8 cellular contexts compared by ENCODE assay signal in the genomic region with DNA sequence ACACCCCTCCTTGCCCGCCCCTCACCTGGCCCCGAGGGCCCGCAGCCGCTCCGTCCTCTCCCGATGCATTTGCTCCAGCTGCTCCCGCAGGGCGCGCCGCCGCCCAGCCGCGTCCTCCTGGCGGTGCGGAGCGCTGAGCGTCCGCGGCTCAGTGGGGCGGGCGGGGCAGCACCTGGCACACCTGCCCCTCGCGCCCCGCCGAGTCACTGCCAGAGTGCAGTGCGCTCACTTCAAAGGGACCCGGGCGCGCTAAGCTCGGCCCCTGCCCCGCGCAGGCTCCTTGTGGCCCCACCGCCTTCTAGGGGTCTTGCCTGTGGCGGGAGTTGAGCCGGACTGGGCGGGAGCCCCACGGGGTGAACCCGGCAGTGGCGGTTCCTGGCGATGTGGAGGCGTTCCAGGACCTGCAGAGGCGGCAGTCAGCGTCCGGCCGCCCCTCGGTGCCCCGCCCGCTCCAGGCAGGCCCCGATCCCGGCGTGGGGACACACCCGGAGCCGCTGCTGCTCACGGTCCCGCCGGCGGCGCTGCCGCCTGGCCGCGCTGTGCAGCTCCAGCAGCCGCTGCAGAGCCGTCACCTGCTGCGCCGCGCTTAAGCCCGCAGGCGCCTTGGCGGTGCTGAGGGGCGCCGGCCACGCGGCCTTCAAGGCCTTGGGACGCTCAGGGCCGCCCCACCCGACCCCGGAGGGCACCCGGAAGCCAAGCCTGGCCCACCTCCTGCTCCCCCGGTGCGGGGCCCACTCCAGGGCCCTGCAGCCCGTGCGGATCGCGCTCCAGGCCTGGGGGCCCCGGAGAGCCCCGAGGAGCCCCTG. TPM values are rescaled to one million over a fixed set of nuclear protein-coding genes. Genes with fewer than 3 reads are reported as not detected.
DNase-seq lines count a peak whose midpoint lies in the region; ATAC-seq and TF ChIP-seq lines count a peak whose summit lies in the region.

No MANE protein-coding gene starts in this region.

- POLR2A ChIA-PET in GM10248 (lab: Yijun Ruan, JAX) (interaction anchor here (0.6 kb wide), 1 partner anchor 189 kb away, joined by 3 read pairs; no protein-coding TSS in a partner anchor), HEK293 (lab: Yijun Ruan, JAX) (interaction anchor here (0.6 kb wide), 1 partner anchor 1186 kb away, joined by 4 read pairs; no protein-coding TSS in a partner anchor)

- peak; percentile 69 for DNase-seq in GM10248 (ENCODE audit: extremely low spot score)
- peak; percentile 25 for DNase-seq in NCI-H510A (lab: John Stamatoyannopoulos, UW)
- DNase-seq in activated effector memory CD4-positive, alpha-beta T cell treated with Interleukin-2 at 50 U/mL for 16 hours: peak; percentile 38
- peak; percentile 19 for DNase-seq in occipital lobe (lab: John Stamatoyannopoulos, UW)
- no peak for DNase-seq in NCI-H1105 (lab: John Stamatoyannopoulos, UW)
- no peak for DNase-seq in MV-4-11 (lab: John Stamatoyannopoulos, UW)

- ATAC-seq in gastroesophageal sphincter: peak; percentile 87

- H3K4me3 ChIP-seq in HEK293 (ENCODE audit: low read depth, low read length) (peak overlapping the region; percentile 36), gastroesophageal sphincter (peak overlapping the region; percentile 51 to 66)

- TF ChIP-seq POLR2A in gastroesophageal sphincter (IDR thresholded peaks at IDR 0.05): no peak

- H3K27ac ChIP-seq in HEK293 (ENCODE audit: extremely low read depth, low read depth, low read length) (peak overlapping the region; percentile 42; the same call in 1 of the 2 replicates), gastroesophageal sphincter (peak overlapping the region in 2 of 4 donors; percentile 29 to 67)

- H3K27me3 ChIP-seq in gastroesophageal sphincter: no peaks in the 10 kb centered on the region

- H3K36me3 ChIP-seq in HEK293 (ENCODE audit: control insufficient read depth in 2 of 2, insufficient read depth in 1 of 2, low read length in 2 of 2): peaks cover 5 to 26% of the 10 kb centered on the region in 2 experiments; a peak in 2 of 3 replicates
- peaks cover 0 to 22% of the 10 kb centered on the region in 2 donors for H3K36me3 ChIP-seq in gastroesophageal sphincter

- TF ChIP-seq EP300 in gastroesophageal sphincter (IDR thresholded peaks at IDR 0.05): no peak

- H3K4me1 ChIP-seq in HEK293 (ENCODE audit: control insufficient read depth, insufficient read depth, low read length) (peaks cover 10% of the 10 kb centered on the region), gastroesophageal sphincter (peaks cover 0 to 49% (median 16%) of the 10 kb centered on the region in 3 donors)

- TF ChIP-seq CTCF in GM10248 (IDR thresholded peaks at IDR 0.05; ENCODE audit: control extremely low read depth, extremely low read depth, low read depth, missing control alignments) (peak; percentile 29), HEK293 (tag by site-specific recombination; IDR thresholded peaks at IDR 0.05) (peak; percentile 36; the same call in 1 of the 2 replicates), gastroesophageal sphincter (IDR thresholded peaks at IDR 0.05) (peak in 3 of 4 experiments; percentile 1 to 43 (median 33))

- no CpG with 5 or more reads among the region's 86 CpGs for WGBS in gastroesophageal sphincter (ENCODE audit: low coverage in 1 of 2), 2 donors

- CTCF ChIA-PET in GM10248 (lab: Yijun Ruan, JAX) (interaction anchor here (0.7 to 9.5 kb wide), 5 partner anchors 13 to 222 kb away, joined by 3 to 75 read pairs (median 3); no protein-coding TSS in a partner anchor), HEK293 (lab: Yijun Ruan, JAX) (interaction anchor here (0.7 to 1.8 kb wide), 4 partner anchors 12 to 275 kb away, joined by 3 to 6 read pairs (median 4); no protein-coding TSS in a partner anchor)

- no peaks in the 10 kb centered on the region for H3K9me3 ChIP-seq in HEK293 (ENCODE audit: control insufficient read depth, insufficient read depth, low read depth, low read length)
- H3K9me3 ChIP-seq in gastroesophageal sphincter: no peaks in the 10 kb centered on the region

TF ChIP-seq in HEK293, 187 proteins besides CTCF, POLR2A, EP300 and RAD21 (continues in another document):
- TF ChIP-seq EGR2 (tag by site-specific recombination; IDR thresholded peaks at IDR 0.05; ENCODE audit: low read depth): peak; percentile 69
- TF ChIP-seq, protein P1, sequence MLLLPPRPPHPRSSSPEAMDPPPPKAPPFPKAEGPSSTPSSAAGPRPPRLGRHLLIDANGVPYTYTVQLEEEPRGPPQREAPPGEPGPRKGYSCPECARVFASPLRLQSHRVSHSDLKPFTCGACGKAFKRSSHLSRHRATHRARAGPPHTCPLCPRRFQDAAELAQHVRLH (tag by site-specific recombination; IDR thresholded peaks at IDR 0.05): no peak
- TF ChIP-seq ZNF837 (tag by site-specific recombination; IDR thresholded peaks at IDR 0.05): 0 out of 2 replicates have a peak, but pooled peaks have one; percentile 18
- TF ChIP-seq, protein P2, sequence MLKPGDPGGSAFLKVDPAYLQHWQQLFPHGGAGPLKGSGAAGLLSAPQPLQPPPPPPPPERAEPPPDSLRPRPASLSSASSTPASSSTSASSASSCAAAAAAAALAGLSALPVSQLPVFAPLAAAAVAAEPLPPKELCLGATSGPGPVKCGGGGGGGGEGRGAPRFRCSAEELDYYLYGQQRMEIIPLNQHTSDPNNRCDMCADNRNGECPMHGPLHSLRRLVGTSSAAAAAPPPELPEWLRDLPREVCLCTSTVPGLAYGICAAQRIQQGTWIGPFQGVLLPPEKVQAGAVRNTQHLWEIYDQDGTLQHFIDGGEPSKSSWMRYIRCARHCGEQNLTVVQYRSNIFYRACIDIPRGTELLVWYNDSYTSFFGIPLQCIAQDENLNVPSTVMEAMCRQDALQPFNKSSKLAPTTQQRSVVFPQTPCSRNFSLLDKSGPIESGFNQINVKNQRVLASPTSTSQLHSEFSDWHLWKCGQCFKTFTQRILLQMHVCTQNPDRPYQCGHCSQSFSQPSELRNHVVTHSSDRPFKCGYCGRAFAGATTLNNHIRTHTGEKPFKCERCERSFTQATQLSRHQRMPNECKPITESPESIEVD (tag by site-specific recombination; IDR thresholded peaks at IDR 0.05): no peak
- TF ChIP-seq ZNF140 (tag by site-specific recombination; IDR thresholded peaks at IDR 0.05): no peak
- peak; percentile 33; the same call in 1 of the 2 replicates for TF ChIP-seq ZNF76 (tag by site-specific recombination; IDR thresholded peaks at IDR 0.05; ENCODE audit: borderline replicate concordance, low read depth)
- TF ChIP-seq ZBTB10 (tag by site-specific recombination; IDR thresholded peaks at IDR 0.05): peak; percentile 27; the same call in 1 of the 2 replicates
- TF ChIP-seq INSM2 (tag by site-specific recombination; IDR thresholded peaks at IDR 0.05): no peak
- TF ChIP-seq, protein P3, sequence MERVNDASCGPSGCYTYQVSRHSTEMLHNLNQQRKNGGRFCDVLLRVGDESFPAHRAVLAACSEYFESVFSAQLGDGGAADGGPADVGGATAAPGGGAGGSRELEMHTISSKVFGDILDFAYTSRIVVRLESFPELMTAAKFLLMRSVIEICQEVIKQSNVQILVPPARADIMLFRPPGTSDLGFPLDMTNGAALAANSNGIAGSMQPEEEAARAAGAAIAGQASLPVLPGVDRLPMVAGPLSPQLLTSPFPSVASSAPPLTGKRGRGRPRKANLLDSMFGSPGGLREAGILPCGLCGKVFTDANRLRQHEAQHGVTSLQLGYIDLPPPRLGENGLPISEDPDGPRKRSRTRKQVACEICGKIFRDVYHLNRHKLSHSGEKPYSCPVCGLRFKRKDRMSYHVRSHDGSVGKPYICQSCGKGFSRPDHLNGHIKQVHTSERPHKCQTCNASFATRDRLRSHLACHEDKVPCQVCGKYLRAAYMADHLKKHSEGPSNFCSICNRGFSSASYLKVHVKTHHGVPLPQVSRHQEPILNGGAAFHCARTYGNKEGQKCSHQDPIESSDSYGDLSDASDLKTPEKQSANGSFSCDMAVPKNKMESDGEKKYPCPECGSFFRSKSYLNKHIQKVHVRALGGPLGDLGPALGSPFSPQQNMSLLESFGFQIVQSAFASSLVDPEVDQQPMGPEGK (tag by site-specific recombination; IDR thresholded peaks at IDR 0.05): peak; percentile 80
- TF ChIP-seq ZNF155 (tag by site-specific recombination; IDR thresholded peaks at IDR 0.05): no peak
- no peak for TF ChIP-seq YY1 (tag by site-specific recombination; IDR thresholded peaks at IDR 0.05)

RNA-seq across cellular contexts. Expression of gene ATP6V1F, which starts 6.7 kb away (rescaled TPM):
- total RNA-seq in gastroesophageal sphincter: 100 to 1,000 TPM in 1 of 4 donors, 10 to 100 TPM in 3; 67.7 to 101 (median 84.5) TPM
- 61.8 TPM for total RNA-seq in occipital lobe

RNA-seq across cellular contexts. Expression of gene FLNC, which starts 39.1 kb away (rescaled TPM):
- total RNA-seq in gastroesophageal sphincter (1,000 to 10,000 TPM in 1 of 4 donors, 100 to 1,000 TPM in 3; 308 to 1,162 (median 401) TPM), occipital lobe (3.6 TPM)

RNA-seq across cellular contexts. Expression of gene KCP, which starts 41.2 kb away (rescaled TPM):
- under 1 TPM in 2 of 4 donors, not detected in 2; 0.31 to 0.67 TPM for total RNA-seq in gastroesophageal sphincter
- 0.16 TPM for total RNA-seq in occipital lobe

Comparison
In these comparisons a context has a peak if more than half of its experiments do, and no peak if none do; other contexts are left out.
1. DNase-seq: peak in GM10248 (single experiment), NCI-H510A (single experiment), activated effector memory CD4-positive, alpha-beta T cell treated with Interleukin-2 at 50 U/mL for 16 hours (single experiment) and occipital lobe (single experiment); none in NCI-H1105 (single experiment) and MV-4-11 (single experiment).
2. RNA of gene FLNC, which starts 39.1 kb away (total RNA-seq): 308 to 1,162 TPM in gastroesophageal sphincter; 3.6 TPM in occipital lobe (single experiment); every median in the first group is over 10 times any median in the second.
3. Peak in every context shown above with its lines, with median percentiles within 50 percentile points of each other: CTCF ChIP-seq.